Comparison of ENCODE assay signal across 14 cellular contexts in the genomic region with DNA sequence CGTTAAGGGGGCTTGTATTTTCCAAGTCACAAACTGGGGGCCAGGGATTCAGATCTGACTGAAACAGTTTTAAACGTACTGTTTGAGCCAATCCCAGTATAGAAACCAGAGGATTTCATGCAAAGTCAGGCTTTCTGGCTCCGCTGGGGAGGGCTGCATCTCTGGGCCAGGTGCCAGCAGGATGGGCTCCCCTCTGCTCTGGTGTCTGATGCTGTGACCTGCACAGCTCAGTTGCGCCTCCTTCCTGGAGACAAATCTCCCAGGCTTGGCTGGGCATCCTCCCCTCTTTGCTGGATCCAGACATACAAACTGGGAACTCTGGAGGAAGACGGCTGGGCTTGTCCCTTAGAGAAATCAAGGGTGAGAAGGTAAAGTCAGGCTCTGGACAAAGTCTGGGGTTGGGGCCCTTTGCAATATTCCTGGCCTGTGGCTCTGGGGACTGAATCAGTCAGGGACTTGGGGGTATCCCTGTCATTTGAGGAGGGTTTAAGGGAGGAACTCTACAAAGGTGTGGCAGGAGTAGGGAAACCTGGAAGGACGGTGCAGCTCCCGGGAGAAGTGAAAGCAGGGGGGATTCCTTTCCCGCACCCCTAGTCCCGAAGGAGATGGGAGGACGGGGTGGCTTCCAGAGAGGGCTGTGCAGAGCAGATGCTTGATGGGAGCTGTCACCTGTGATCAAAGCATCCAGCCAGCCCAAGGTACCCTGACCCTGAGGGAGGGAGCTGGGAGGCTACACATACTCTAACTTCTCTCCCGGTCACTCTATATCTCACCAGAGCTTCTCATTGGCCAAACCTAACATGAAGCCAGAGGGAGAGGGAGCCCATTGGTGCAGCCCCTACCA.
DNase-seq lines count a peak whose midpoint lies in the region; ATAC-seq and TF ChIP-seq lines count a peak whose summit lies in the region.
"Had no signal": no experiment of that assay in that cellular context is flagged by ENCODE, and none has a peak within 500 bp of the region (broad histone marks: within the 10 kb centered on the region; RNA-seq: fewer than 3 reads in every experiment).

No MANE protein-coding gene starts in this region.

- peak overlapping the region; percentile 39 for H3K4me2 ChIP-seq in Karpas-422 (ENCODE audit: low read depth, low read length, poor library complexity, severe bottlenecking)

- no peaks in the 10 kb centered on the region for H3K4me1 ChIP-seq in heart left ventricle
- peaks cover 35% of the 10 kb centered on the region for H3K4me1 ChIP-seq in Karpas-422 (ENCODE audit: low read length)
- no peaks in the 10 kb centered on the region for H3K4me1 ChIP-seq in upper lobe of right lung
- H3K4me1 ChIP-seq: HAP-1, SJSA1 had no signal

- intact Hi-C loops in cardiac septum (cut with DNase I) = no loop called here
- intact Hi-C loops in heart left ventricle (cut with DNase I) = no loop called here
- intact Hi-C loops in upper lobe of right lung (cut with DNase I) = no loop called here

- TF ChIP-seq POLR2A in heart left ventricle (IDR thresholded peaks at IDR 0.05) = no peak

- no peaks in the 10 kb centered on the region for H3K79me2 ChIP-seq in Karpas-422 (ENCODE audit: low read length)

- H3K27me3 ChIP-seq in heart left ventricle (peaks cover 0 to 43% (median 6%) of the 10 kb centered on the region in 9 donors), Karpas-422 (ENCODE audit: low read length) (no peaks in the 10 kb centered on the region; the same call in 1 of the 2 replicates), upper lobe of right lung (no peaks in the 10 kb centered on the region)

- no peak overlapping the region for H3K27ac Mint-ChIP-seq in activated T-cell treated with anti-CD3 and anti-CD28 coated beads, Interleukin-2, amount 50 U/mL, for 24 hours
- H3K27ac Mint-ChIP-seq: CD8-positive, alpha-beta memory T cell had no signal

- no peak overlapping the region for H3K4me3 Mint-ChIP-seq in activated T-cell treated with anti-CD3 and anti-CD28 coated beads, Interleukin-2, amount 50 U/mL, for 24 hours
- H3K4me3 Mint-ChIP-seq: CD8-positive, alpha-beta memory T cell had no signal

- DNase-seq in cardiac septum (ENCODE audit: low spot score) (peak; percentile 64), heart left ventricle (no peak), Karpas-422 (peak; percentile 60), cerebellum (ENCODE audit: low spot score) (peak; percentile 78), upper lobe of right lung (peak; percentile 33), NCI-H446 (lab: John Stamatoyannopoulos, UW) (no peak)
- no peak for DNase-seq in activated T-cell treated with anti-CD3 and anti-CD28 coated beads, Interleukin-2, amount 50 U/mL, for 24 hours
- DNase-seq: CD8-positive, alpha-beta memory T cell; DMS153; EL; NCI-H2029 treated with DMSO at 0.1 percent for 48 hours; NCI-H748 treated with DMSO at 0.1 percent for 48 hours had no signal

- no peaks in the 10 kb centered on the region for H3K9me3 Mint-ChIP-seq in activated T-cell treated with anti-CD3 and anti-CD28 coated beads, Interleukin-2, amount 50 U/mL, for 24 hours

- no peaks in the 10 kb centered on the region for H3K9me2 ChIP-seq in Karpas-422 (replicated peaks; ENCODE audit: insufficient read depth, low read length)

- no peak overlapping the region for H3K9ac ChIP-seq in Karpas-422 (ENCODE audit: low read length)

- H3K4me3 ChIP-seq in heart left ventricle = no peak overlapping the region
- H3K4me3 ChIP-seq in Karpas-422 (ENCODE audit: low read length) = no peak overlapping the region
- H3K4me3 ChIP-seq in upper lobe of right lung = no peak overlapping the region
- H3K4me3 ChIP-seq: HAP-1, SJSA1 had no signal

- no peaks in the 10 kb centered on the region for H4K20me1 ChIP-seq in Karpas-422 (ENCODE audit: insufficient read depth, low read depth, low read length)

- no peaks in the 10 kb centered on the region for H3K9me3 ChIP-seq in heart left ventricle
- no peaks in the 10 kb centered on the region; the same call in 1 of the 2 replicates for H3K9me3 ChIP-seq in Karpas-422 (ENCODE audit: low read length)
- H3K9me3 ChIP-seq in upper lobe of right lung = no peaks in the 10 kb centered on the region
- H3K9me3 ChIP-seq: HAP-1, SJSA1 had no signal

- 46 to 52% (median 50%) methylated on average over 10 to 11 of the region's 11 CpGs for WGBS in heart left ventricle, 4 donors

- ATAC-seq in heart left ventricle (no peak), upper lobe of right lung (no peak)

- H3K4me1 Mint-ChIP-seq in activated T-cell treated with anti-CD3 and anti-CD28 coated beads, Interleukin-2, amount 50 U/mL, for 24 hours (ENCODE audit: low read depth) = no peaks in the 10 kb centered on the region
- H3K4me1 Mint-ChIP-seq: CD8-positive, alpha-beta memory T cell had no signal

- no peak overlapping the region for H3K27ac ChIP-seq in heart left ventricle
- H3K27ac ChIP-seq in Karpas-422 (ENCODE audit: low read length) = no peak overlapping the region
- H3K27ac ChIP-seq in upper lobe of right lung = no peak overlapping the region
- H3K27ac ChIP-seq: SJSA1 had no signal

- TF ChIP-seq CTCF in heart left ventricle (IDR thresholded peaks at IDR 0.05) = no peak
- no peak for TF ChIP-seq CTCF in upper lobe of right lung (IDR thresholded peaks at IDR 0.05)

- peaks cover 26% of the 10 kb centered on the region for H3K27me3 Mint-ChIP-seq in activated T-cell treated with anti-CD3 and anti-CD28 coated beads, Interleukin-2, amount 50 U/mL, for 24 hours

- H3K36me3 ChIP-seq in heart left ventricle (no peaks in the 10 kb centered on the region), Karpas-422 (ENCODE audit: insufficient read depth, low read length) (no peaks in the 10 kb centered on the region), upper lobe of right lung (no peaks in the 10 kb centered on the region)
- H3K36me3 ChIP-seq: HAP-1, SJSA1 had no signal

- no peak overlapping the region for H2AFZ ChIP-seq in Karpas-422 (ENCODE audit: low read length)

- H3K36me3 Mint-ChIP-seq in activated T-cell treated with anti-CD3 and anti-CD28 coated beads, Interleukin-2, amount 50 U/mL, for 24 hours (ENCODE audit: low read depth) = no peaks in the 10 kb centered on the region
- H3K36me3 Mint-ChIP-seq: CD8-positive, alpha-beta memory T cell had no signal

Comparison
In these comparisons a context has a peak if more than half of its experiments do, and no peak if none do; other contexts are left out.
1. DNase-seq: peak in cardiac septum (single experiment), Karpas-422 (single experiment), cerebellum (single experiment) and upper lobe of right lung (single experiment); none in heart left ventricle (0 of 5), NCI-H446 (0 of 2) and activated T-cell treated with anti-CD3 and anti-CD28 coated beads, Interleukin-2, amount 50 U/mL, for 24 hours (single experiment).